ENCODE assay signal across 20 cellular contexts in the genomic region with DNA sequence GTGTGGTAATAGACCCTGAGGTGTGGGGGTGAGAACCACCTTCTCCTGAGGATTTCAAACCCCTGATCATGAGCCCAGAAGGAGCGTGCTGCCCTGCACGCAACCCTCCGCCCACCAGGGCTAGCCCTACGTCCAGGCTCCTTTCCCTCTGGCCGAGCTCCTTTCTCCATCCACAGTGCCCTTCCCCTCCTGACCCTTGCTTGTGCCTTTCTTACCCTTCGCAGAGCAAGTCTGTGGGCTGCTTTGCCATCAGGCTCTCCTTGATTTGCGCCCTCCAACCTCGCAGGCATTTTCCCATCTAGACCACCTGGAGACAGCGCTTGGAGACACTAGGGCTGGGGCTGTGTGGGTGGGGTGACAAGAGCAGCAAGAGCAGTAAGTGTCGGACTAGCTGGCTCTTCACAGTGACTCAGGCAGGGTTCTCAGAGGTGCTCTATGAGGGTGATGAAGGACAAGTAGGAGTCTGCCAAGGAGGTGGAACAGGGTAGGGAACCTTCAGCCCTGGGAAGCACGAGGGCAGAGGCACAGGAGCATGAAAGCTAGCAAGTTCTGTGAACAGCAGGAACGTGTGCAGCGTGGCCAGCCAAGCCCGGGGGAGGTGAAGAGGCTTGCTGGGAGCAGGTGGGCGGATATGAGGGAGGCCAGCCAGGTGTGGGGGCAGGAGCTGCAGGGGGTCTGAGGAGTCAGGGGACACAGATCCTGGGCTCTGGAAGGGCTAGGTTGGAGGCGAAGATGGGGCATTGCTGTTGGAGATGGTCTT. TPM values are rescaled to one million over a fixed set of nuclear protein-coding genes. Genes with fewer than 3 reads are reported as not detected.
"Had no signal": no experiment of that assay in that cellular context is flagged by ENCODE, and none has a peak within 500 bp of the region (broad histone marks: within the 10 kb centered on the region; RNA-seq: fewer than 3 reads in every experiment).

No MANE protein-coding gene starts in this region.

- ATAC-seq: gastrocnemius medialis; lower lobe of right lung; sciatic nerve; stimulated activated naive B cell treated with anti-CD40 and anti-IgM and Interleukin-4, amounts not matched to agents 10 μg/mL and 1 μg/mL and 100 μg/mL, for 72 hours; WTC11 had no signal

- H3K27ac ChIP-seq: colonic mucosa, lower lobe of right lung, spleen, transverse colon had no signal

- H3K36me3 ChIP-seq: colonic mucosa, gastrocnemius medialis, lower lobe of right lung, spleen, transverse colon had no signal

- H3K9me3 Mint-ChIP-seq: activated T-helper 1 cell treated with anti-CD3 and anti-CD28 coated beads, Interleukin-12 subunit alpha, Interleukin-12 subunit beta, Interleukin-2, Interleukin-4 antibody, amounts not matched to agents 30 ng/mL and 10 ng/mL and 1 ng/mL, durations not matched to agents 14 hours and 24 hours and 36 hours; mesothelial cell of epicardium; stimulated activated naive B cell treated with anti-CD40 and anti-IgM and Interleukin-4, amounts not matched to agents 10 μg/mL and 1 μg/mL and 100 μg/mL, for 72 hours; WTC11 had no signal

- H3K4me3 Mint-ChIP-seq: activated T-helper 1 cell treated with anti-CD3 and anti-CD28 coated beads, Interleukin-12 subunit alpha, Interleukin-12 subunit beta, Interleukin-2, Interleukin-4 antibody, amounts not matched to agents 30 ng/mL and 10 ng/mL and 1 ng/mL, durations not matched to agents 14 hours and 24 hours and 36 hours; mesothelial cell of epicardium; stimulated activated naive B cell treated with anti-CD40 and anti-IgM and Interleukin-4, amounts not matched to agents 10 μg/mL and 1 μg/mL and 100 μg/mL, for 72 hours; WTC11 had no signal

- DNase-seq: activated CD4-positive, alpha-beta T cell treated with anti-CD3 and anti-CD28 coated beads for 48 hours; activated naive CD4-positive, alpha-beta T cell; aorta; colonic mucosa; effector CD8-positive, alpha-beta T cell; gastrocnemius medialis; hippocampal formation; kidney glomerular epithelial cell; lower lobe of right lung; spleen; stimulated activated CD4-positive, alpha-beta T cell treated with anti-CD3 and anti-CD28 coated beads, Interleukin-1b, Interleukin-23, amount 100 ng/mL, for 48 hours; stimulated activated naive B cell treated with anti-CD40 and anti-IgM and Interleukin-4, amounts not matched to agents 10 μg/mL and 1 μg/mL and 100 μg/mL, for 72 hours; substantia nigra; transverse colon had no signal

- H3K27me3 ChIP-seq: gastrocnemius medialis had no signal

- H3K4me1 Mint-ChIP-seq: WTC11 had no signal

- H3K4me3 ChIP-seq: colonic mucosa, gastrocnemius medialis, lower lobe of right lung, spleen, transverse colon had no signal

- H3K36me3 Mint-ChIP-seq: mesothelial cell of epicardium; stimulated activated naive B cell treated with anti-CD40 and anti-IgM and Interleukin-4, amounts not matched to agents 10 μg/mL and 1 μg/mL and 100 μg/mL, for 72 hours; WTC11 had no signal

- H3K9me3 ChIP-seq: colonic mucosa, gastrocnemius medialis, lower lobe of right lung, spleen, transverse colon had no signal

- H3K4me1 ChIP-seq: colonic mucosa had no signal

- H3K27ac Mint-ChIP-seq: activated T-helper 1 cell treated with anti-CD3 and anti-CD28 coated beads, Interleukin-12 subunit alpha, Interleukin-12 subunit beta, Interleukin-2, Interleukin-4 antibody, amounts not matched to agents 30 ng/mL and 10 ng/mL and 1 ng/mL, durations not matched to agents 14 hours and 24 hours and 36 hours; mesothelial cell of epicardium; stimulated activated naive B cell treated with anti-CD40 and anti-IgM and Interleukin-4, amounts not matched to agents 10 μg/mL and 1 μg/mL and 100 μg/mL, for 72 hours; WTC11 had no signal

RNA-seq across cellular contexts. Expression of a gene that starts 2.5 kb away (rescaled TPM):
- total RNA-seq: activated T-helper 1 cell treated with anti-CD3 and anti-CD28 coated beads, Interleukin-12 subunit alpha, Interleukin-12 subunit beta, Interleukin-2, Interleukin-4 antibody, amounts not matched to agents 30 ng/mL and 10 ng/mL and 1 ng/mL, durations not matched to agents 14 hours and 24 hours and 36 hours; lower lobe of right lung; spleen; transverse colon had no signal

RNA-seq across cellular contexts. Expression of a gene that starts 11.1 kb away (rescaled TPM):
- total RNA-seq: activated T-helper 1 cell treated with anti-CD3 and anti-CD28 coated beads, Interleukin-12 subunit alpha, Interleukin-12 subunit beta, Interleukin-2, Interleukin-4 antibody, amounts not matched to agents 30 ng/mL and 10 ng/mL and 1 ng/mL, durations not matched to agents 14 hours and 24 hours and 36 hours; aorta; cardiac septum; colonic mucosa; gastrocnemius medialis; lower lobe of right lung; posterior vena cava; sciatic nerve; transverse colon had no signal
- polyA plus RNA-seq: aorta had no signal
